In the genomic region with DNA sequence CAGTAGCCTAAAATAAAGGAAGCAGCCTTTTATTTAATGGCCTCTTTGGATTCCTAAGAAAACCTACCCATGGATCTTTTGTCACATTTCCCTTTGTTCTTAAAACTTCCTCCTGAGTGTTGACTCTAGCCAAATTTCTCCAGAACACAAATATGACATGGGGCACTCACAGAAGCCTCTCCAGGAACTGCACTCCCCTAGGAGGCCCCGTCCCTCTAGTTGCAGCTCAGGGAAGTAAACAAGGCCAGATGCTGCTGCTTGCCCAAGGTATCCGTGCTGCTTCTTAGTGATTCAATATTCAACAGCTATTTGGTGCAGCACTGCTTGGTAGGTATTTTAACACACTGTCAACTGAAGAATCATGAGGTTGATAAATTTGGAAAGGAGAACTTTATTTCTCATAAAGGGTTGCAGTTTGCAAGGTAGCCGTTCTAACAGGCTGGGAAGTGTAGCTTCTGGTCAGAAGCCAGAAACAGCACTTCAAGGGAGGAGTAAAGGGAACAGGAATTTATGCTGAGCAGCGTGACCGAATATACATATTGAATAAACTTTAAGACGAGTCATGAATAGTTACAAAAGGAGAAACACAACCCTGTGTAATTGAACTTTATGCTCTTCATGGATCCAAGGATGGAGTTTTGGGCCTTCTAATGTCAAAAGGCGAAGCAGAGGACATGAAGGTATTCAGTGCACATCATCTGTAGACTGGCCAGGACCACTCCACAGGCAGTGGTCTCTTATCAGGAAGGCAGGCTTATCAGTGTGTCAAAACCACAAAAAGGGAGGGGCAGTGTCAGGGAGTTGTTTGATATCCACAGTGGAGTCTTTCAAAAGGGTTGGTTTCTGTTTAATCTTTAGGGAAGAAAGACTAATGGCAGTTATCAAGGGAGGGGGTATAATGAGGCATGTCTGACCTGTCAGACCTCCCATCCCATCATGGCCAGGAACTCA, we compare ENCODE assay signal across 1 cellular context.
A peak's percentile ranks its signal among the peaks of the same experiment; 100 is the strongest.
TF ChIP-seq lines count a peak whose summit lies in the region.

No MANE protein-coding gene starts in this region.

TF ChIP-seq in K562, 482 proteins besides CTCF, POLR2A, EP300 and RAD21 (continued from another document and continues in another):
- TF ChIP-seq, protein P1, sequence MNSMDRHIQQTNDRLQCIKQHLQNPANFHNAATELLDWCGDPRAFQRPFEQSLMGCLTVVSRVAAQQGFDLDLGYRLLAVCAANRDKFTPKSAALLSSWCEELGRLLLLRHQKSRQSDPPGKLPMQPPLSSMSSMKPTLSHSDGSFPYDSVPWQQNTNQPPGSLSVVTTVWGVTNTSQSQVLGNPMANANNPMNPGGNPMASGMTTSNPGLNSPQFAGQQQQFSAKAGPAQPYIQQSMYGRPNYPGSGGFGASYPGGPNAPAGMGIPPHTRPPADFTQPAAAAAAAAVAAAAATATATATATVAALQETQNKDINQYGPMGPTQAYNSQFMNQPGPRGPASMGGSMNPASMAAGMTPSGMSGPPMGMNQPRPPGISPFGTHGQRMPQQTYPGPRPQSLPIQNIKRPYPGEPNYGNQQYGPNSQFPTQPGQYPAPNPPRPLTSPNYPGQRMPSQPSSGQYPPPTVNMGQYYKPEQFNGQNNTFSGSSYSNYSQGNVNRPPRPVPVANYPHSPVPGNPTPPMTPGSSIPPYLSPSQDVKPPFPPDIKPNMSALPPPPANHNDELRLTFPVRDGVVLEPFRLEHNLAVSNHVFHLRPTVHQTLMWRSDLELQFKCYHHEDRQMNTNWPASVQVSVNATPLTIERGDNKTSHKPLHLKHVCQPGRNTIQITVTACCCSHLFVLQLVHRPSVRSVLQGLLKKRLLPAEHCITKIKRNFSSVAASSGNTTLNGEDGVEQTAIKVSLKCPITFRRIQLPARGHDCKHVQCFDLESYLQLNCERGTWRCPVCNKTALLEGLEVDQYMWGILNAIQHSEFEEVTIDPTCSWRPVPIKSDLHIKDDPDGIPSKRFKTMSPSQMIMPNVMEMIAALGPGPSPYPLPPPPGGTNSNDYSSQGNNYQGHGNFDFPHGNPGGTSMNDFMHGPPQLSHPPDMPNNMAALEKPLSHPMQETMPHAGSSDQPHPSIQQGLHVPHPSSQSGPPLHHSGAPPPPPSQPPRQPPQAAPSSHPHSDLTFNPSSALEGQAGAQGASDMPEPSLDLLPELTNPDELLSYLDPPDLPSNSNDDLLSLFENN (IDR thresholded peaks at IDR 0.05; ENCODE audit: low read depth in 2 of 2, low read length in 2 of 2), result no peak
- no peak for TF ChIP-seq DIDO1 (tag; IDR thresholded peaks at IDR 0.05; ENCODE audit: low read depth)
- TF ChIP-seq, protein P2, sequence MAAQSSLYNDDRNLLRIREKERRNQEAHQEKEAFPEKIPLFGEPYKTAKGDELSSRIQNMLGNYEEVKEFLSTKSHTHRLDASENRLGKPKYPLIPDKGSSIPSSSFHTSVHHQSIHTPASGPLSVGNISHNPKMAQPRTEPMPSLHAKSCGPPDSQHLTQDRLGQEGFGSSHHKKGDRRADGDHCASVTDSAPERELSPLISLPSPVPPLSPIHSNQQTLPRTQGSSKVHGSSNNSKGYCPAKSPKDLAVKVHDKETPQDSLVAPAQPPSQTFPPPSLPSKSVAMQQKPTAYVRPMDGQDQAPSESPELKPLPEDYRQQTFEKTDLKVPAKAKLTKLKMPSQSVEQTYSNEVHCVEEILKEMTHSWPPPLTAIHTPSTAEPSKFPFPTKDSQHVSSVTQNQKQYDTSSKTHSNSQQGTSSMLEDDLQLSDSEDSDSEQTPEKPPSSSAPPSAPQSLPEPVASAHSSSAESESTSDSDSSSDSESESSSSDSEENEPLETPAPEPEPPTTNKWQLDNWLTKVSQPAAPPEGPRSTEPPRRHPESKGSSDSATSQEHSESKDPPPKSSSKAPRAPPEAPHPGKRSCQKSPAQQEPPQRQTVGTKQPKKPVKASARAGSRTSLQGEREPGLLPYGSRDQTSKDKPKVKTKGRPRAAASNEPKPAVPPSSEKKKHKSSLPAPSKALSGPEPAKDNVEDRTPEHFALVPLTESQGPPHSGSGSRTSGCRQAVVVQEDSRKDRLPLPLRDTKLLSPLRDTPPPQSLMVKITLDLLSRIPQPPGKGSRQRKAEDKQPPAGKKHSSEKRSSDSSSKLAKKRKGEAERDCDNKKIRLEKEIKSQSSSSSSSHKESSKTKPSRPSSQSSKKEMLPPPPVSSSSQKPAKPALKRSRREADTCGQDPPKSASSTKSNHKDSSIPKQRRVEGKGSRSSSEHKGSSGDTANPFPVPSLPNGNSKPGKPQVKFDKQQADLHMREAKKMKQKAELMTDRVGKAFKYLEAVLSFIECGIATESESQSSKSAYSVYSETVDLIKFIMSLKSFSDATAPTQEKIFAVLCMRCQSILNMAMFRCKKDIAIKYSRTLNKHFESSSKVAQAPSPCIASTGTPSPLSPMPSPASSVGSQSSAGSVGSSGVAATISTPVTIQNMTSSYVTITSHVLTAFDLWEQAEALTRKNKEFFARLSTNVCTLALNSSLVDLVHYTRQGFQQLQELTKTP (IDR thresholded peaks at IDR 0.05; ENCODE audit: low read depth in 1 of 2, partially characterized antibody in 2 of 2), result no peak
- TF ChIP-seq TAL1 (IDR thresholded peaks at IDR 0.05), result peak; percentile 16; the same call in 1 of the 2 replicates
- TF ChIP-seq HDGF (IDR thresholded peaks at IDR 0.05), result no peak
- no peak for TF ChIP-seq ZNF253 (CRISPR knock-in tag; conservative IDR thresholded peaks at IDR 0.05)
- TF ChIP-seq, protein P3, sequence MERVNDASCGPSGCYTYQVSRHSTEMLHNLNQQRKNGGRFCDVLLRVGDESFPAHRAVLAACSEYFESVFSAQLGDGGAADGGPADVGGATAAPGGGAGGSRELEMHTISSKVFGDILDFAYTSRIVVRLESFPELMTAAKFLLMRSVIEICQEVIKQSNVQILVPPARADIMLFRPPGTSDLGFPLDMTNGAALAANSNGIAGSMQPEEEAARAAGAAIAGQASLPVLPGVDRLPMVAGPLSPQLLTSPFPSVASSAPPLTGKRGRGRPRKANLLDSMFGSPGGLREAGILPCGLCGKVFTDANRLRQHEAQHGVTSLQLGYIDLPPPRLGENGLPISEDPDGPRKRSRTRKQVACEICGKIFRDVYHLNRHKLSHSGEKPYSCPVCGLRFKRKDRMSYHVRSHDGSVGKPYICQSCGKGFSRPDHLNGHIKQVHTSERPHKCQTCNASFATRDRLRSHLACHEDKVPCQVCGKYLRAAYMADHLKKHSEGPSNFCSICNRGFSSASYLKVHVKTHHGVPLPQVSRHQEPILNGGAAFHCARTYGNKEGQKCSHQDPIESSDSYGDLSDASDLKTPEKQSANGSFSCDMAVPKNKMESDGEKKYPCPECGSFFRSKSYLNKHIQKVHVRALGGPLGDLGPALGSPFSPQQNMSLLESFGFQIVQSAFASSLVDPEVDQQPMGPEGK (CRISPR knock-in tag; IDR thresholded peaks at IDR 0.05; ENCODE audit: borderline replicate concordance), result no peak
- no peak for TF ChIP-seq FUS (optimal IDR thresholded peaks at IDR 0.05; ENCODE audit: low read depth, low read length)
- no peak for TF ChIP-seq MEF2A (IDR thresholded peaks at IDR 0.05; ENCODE audit: control insufficient read depth, low read depth, low read length)
- TF ChIP-seq ZNF77 (CRISPR knock-in tag; IDR thresholded peaks at IDR 0.05), result no peak
- TF ChIP-seq NR1H2 (CRISPR knock-in tag; IDR thresholded peaks at IDR 0.05), result no peak
- TF ChIP-seq PCBP1 (IDR thresholded peaks at IDR 0.05; ENCODE audit: low read depth, low read length, poor library complexity, severe bottlenecking), result no peak
- 0 out of 2 replicates have a peak, but pooled peaks have one; percentile 39 for TF ChIP-seq OTX1 (CRISPR knock-in tag; IDR thresholded peaks at IDR 0.05)
- TF ChIP-seq NR2C2 (CRISPR knock-in tag; IDR thresholded peaks at IDR 0.05), result no peak
- TF ChIP-seq NR2C2 (tag; IDR thresholded peaks at IDR 0.05), result peak; percentile 18; the same call in 1 of the 2 replicates
- TF ChIP-seq, protein P4, sequence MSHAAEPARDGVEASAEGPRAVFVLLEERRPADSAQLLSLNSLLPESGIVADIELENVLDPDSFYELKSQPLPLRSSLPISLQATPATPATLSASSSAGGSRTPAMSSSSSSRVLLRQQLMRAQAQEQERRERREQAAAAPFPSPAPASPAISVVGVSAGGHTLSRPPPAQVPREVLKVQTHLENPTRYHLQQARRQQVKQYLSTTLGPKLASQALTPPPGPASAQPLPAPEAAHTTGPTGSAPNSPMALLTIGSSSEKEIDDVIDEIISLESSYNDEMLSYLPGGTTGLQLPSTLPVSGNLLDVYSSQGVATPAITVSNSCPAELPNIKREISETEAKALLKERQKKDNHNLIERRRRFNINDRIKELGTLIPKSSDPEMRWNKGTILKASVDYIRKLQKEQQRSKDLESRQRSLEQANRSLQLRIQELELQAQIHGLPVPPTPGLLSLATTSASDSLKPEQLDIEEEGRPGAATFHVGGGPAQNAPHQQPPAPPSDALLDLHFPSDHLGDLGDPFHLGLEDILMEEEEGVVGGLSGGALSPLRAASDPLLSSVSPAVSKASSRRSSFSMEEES (CRISPR knock-in tag; IDR thresholded peaks at IDR 0.05), result no peak
- no peak for TF ChIP-seq DMBX1 (CRISPR knock-in tag; IDR thresholded peaks at IDR 0.05; ENCODE audit: borderline replicate concordance)
- TF ChIP-seq, protein P5, sequence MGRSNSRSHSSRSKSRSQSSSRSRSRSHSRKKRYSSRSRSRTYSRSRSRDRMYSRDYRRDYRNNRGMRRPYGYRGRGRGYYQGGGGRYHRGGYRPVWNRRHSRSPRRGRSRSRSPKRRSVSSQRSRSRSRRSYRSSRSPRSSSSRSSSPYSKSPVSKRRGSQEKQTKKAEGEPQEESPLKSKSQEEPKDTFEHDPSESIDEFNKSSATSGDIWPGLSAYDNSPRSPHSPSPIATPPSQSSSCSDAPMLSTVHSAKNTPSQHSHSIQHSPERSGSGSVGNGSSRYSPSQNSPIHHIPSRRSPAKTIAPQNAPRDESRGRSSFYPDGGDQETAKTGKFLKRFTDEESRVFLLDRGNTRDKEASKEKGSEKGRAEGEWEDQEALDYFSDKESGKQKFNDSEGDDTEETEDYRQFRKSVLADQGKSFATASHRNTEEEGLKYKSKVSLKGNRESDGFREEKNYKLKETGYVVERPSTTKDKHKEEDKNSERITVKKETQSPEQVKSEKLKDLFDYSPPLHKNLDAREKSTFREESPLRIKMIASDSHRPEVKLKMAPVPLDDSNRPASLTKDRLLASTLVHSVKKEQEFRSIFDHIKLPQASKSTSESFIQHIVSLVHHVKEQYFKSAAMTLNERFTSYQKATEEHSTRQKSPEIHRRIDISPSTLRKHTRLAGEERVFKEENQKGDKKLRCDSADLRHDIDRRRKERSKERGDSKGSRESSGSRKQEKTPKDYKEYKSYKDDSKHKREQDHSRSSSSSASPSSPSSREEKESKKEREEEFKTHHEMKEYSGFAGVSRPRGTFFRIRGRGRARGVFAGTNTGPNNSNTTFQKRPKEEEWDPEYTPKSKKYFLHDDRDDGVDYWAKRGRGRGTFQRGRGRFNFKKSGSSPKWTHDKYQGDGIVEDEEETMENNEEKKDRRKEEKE (IDR thresholded peaks at IDR 0.05; ENCODE audit: borderline replicate concordance in 1 of 2, control insufficient read depth in 1 of 2, low read depth in 2 of 2, low read length in 1 of 2), result no peak
- TF ChIP-seq, protein P6, sequence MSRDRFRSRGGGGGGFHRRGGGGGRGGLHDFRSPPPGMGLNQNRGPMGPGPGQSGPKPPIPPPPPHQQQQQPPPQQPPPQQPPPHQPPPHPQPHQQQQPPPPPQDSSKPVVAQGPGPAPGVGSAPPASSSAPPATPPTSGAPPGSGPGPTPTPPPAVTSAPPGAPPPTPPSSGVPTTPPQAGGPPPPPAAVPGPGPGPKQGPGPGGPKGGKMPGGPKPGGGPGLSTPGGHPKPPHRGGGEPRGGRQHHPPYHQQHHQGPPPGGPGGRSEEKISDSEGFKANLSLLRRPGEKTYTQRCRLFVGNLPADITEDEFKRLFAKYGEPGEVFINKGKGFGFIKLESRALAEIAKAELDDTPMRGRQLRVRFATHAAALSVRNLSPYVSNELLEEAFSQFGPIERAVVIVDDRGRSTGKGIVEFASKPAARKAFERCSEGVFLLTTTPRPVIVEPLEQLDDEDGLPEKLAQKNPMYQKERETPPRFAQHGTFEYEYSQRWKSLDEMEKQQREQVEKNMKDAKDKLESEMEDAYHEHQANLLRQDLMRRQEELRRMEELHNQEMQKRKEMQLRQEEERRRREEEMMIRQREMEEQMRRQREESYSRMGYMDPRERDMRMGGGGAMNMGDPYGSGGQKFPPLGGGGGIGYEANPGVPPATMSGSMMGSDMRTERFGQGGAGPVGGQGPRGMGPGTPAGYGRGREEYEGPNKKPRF (IDR thresholded peaks at IDR 0.05; ENCODE audit: low read depth, low read length), result no peak
- TF ChIP-seq SMAD2 (IDR thresholded peaks at IDR 0.05; ENCODE audit: low read depth, low read length), result no peak
- TF ChIP-seq ZNF785 (CRISPR knock-in tag; IDR thresholded peaks at IDR 0.05), result no peak
- TF ChIP-seq, protein P7, sequence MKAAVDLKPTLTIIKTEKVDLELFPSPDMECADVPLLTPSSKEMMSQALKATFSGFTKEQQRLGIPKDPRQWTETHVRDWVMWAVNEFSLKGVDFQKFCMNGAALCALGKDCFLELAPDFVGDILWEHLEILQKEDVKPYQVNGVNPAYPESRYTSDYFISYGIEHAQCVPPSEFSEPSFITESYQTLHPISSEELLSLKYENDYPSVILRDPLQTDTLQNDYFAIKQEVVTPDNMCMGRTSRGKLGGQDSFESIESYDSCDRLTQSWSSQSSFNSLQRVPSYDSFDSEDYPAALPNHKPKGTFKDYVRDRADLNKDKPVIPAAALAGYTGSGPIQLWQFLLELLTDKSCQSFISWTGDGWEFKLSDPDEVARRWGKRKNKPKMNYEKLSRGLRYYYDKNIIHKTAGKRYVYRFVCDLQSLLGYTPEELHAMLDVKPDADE (conservative IDR thresholded peaks at IDR 0.05; ENCODE audit: control insufficient read depth, low read depth, low read length), result no peak
- peak; percentile 74; the same call in 1 of the 2 replicates for TF ChIP-seq CTBP1 (IDR thresholded peaks at IDR 0.05; ENCODE audit: borderline replicate concordance)
- TF ChIP-seq SMAD1 (IDR thresholded peaks at IDR 0.05; ENCODE audit: low read depth, low read length, partially characterized antibody), result no peak
- TF ChIP-seq, protein P8, sequence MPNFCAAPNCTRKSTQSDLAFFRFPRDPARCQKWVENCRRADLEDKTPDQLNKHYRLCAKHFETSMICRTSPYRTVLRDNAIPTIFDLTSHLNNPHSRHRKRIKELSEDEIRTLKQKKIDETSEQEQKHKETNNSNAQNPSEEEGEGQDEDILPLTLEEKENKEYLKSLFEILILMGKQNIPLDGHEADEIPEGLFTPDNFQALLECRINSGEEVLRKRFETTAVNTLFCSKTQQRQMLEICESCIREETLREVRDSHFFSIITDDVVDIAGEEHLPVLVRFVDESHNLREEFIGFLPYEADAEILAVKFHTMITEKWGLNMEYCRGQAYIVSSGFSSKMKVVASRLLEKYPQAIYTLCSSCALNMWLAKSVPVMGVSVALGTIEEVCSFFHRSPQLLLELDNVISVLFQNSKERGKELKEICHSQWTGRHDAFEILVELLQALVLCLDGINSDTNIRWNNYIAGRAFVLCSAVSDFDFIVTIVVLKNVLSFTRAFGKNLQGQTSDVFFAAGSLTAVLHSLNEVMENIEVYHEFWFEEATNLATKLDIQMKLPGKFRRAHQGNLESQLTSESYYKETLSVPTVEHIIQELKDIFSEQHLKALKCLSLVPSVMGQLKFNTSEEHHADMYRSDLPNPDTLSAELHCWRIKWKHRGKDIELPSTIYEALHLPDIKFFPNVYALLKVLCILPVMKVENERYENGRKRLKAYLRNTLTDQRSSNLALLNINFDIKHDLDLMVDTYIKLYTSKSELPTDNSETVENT (CRISPR knock-in tag; IDR thresholded peaks at IDR 0.05), result no peak
- TF ChIP-seq ZNF175 (CRISPR knock-in tag; IDR thresholded peaks at IDR 0.05; ENCODE audit: low read depth), result no peak
- TF ChIP-seq, protein P9, sequence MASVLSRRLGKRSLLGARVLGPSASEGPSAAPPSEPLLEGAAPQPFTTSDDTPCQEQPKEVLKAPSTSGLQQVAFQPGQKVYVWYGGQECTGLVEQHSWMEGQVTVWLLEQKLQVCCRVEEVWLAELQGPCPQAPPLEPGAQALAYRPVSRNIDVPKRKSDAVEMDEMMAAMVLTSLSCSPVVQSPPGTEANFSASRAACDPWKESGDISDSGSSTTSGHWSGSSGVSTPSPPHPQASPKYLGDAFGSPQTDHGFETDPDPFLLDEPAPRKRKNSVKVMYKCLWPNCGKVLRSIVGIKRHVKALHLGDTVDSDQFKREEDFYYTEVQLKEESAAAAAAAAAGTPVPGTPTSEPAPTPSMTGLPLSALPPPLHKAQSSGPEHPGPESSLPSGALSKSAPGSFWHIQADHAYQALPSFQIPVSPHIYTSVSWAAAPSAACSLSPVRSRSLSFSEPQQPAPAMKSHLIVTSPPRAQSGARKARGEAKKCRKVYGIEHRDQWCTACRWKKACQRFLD (CRISPR knock-in tag; IDR thresholded peaks at IDR 0.05), result no peak
